ENCODE assay signal across 9 cellular contexts in the genomic region with DNA sequence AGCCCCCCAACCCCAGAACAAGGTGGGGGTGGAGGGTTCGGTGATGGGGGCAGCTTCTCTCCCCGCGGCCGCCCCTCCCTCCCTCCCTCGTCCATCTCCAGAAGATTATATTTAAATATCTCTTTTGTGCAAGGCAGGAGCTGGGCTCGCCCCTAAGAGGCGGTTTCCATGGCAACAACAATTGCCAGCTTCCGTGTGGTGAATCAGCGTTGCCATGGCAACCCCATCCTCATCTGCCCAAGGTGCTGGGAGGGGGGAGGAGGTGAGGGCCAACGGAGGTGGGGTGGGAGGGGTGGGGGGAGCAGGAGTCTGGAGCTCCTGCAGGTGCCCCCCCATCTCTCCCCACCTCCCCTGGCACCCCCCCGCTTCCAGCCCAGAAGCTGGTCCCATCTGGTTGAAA. TPM values are rescaled to one million over a fixed set of nuclear protein-coding genes. Genes with fewer than 3 reads are reported as not detected.
DNase-seq lines count a peak whose midpoint lies in the region; ATAC-seq, FAIRE-seq and TF ChIP-seq lines count a peak whose summit lies in the region.
"Had no signal": no experiment of that assay in that cellular context is flagged by ENCODE, and none has a peak within 500 bp of the region (broad histone marks: within the 10 kb centered on the region; RNA-seq: fewer than 3 reads in every experiment).

No MANE protein-coding gene starts in this region.

- H3K4me1 ChIP-seq in aorta (ENCODE audit: control insufficient read depth in 1 of 2, insufficient read depth in 2 of 2, low read length in 2 of 2) = no peaks in the 10 kb centered on the region
- H3K4me1 ChIP-seq in small intestine (ENCODE audit: control insufficient read depth in 2 of 2, insufficient read depth in 1 of 2, low read depth in 1 of 2, low read length in 1 of 2) = no peaks in the 10 kb centered on the region
- H3K4me1 ChIP-seq: pancreas had no signal

- 16 to 19% methylated on average over 10 to 11 of the region's 11 CpGs for WGBS in aorta, 2 donors
- WGBS in small intestine, 3 donors = 15 to 26% (median 19%) methylated on average over 6 to 11 of the region's 11 CpGs
- 13 to 19% methylated on average over 11 of the region's 11 CpGs for WGBS in lower leg skin, 2 donors

- H3K36me3 Mint-ChIP-seq in glutamatergic neuron (ENCODE audit: unreplicated experiment) = peaks cover 10% of the 10 kb centered on the region

- H3K36me3 ChIP-seq in aorta (ENCODE audit: control insufficient read depth in 1 of 2, insufficient read depth in 2 of 2, low read length in 1 of 2) = no peaks in the 10 kb centered on the region
- H3K36me3 ChIP-seq in small intestine (ENCODE audit: control insufficient read depth in 2 of 2, insufficient read depth in 2 of 2, low read length in 2 of 2) = no peaks in the 10 kb centered on the region
- H3K36me3 ChIP-seq: pancreas had no signal

- no peak for ATAC-seq in aorta (ENCODE audit: low FRiP score)
- ATAC-seq: pancreas had no signal

- intact Hi-C loops in aorta (cut with DNase I) = no loop called here
- intact Hi-C loops in lower leg skin (cut with DNase I; ENCODE audit: low total_unique reads) = no loop called here

- H3K27me3 ChIP-seq in aorta (ENCODE audit: control insufficient read depth in 1 of 2, insufficient read depth in 2 of 2, low read length in 1 of 2) (no peaks in the 10 kb centered on the region), small intestine (ENCODE audit: control insufficient read depth in 2 of 2, insufficient read depth in 2 of 2, low read length in 2 of 2) (peaks cover 0 to 31% of the 10 kb centered on the region in 2 donors)

- H3K4me3 Mint-ChIP-seq in glutamatergic neuron (ENCODE audit: unreplicated experiment) = no peak overlapping the region

- H3K27ac Mint-ChIP-seq in glutamatergic neuron (ENCODE audit: unreplicated experiment) = no peak overlapping the region

- TF ChIP-seq CTCF in glutamatergic neuron (IDR thresholded peaks at IDR 0.05; ENCODE audit: partially characterized antibody, unreplicated experiment) (no peak), lower leg skin (IDR thresholded peaks at IDR 0.05) (no peak)

- peaks cover 17% of the 10 kb centered on the region for H3K27me3 Mint-ChIP-seq in glutamatergic neuron (ENCODE audit: unreplicated experiment)

- TF ChIP-seq POLR2A in lower leg skin (IDR thresholded peaks at IDR 0.05) = no peak

- H3K4me3 ChIP-seq in aorta (ENCODE audit: low read length in 2 of 2) = no peak overlapping the region
- H3K4me3 ChIP-seq in small intestine (ENCODE audit: low read depth in 1 of 2, low read length in 2 of 2) = no peak overlapping the region
- no peak overlapping the region for H3K4me3 ChIP-seq in lower leg skin (ENCODE audit: low read depth, poor library complexity, severe bottlenecking)
- H3K4me3 ChIP-seq: pancreas had no signal

- DNase-seq in DMS 273 (lab: John Stamatoyannopoulos, UW; ENCODE audit: unreplicated experiment) (peak; percentile 95), NCI-H1092 (lab: John Stamatoyannopoulos, UW) (peak; percentile 65), glutamatergic neuron (peak; percentile 77), urothelium cell line (ENCODE audit: low spot score) (peak; percentile 70), aorta (no peak), small intestine (no peak), lower leg skin (ENCODE audit: low spot score in 2 of 2) (no peak)
- peak; percentile 36 to 47 for DNase-seq in activated CD4-positive, alpha-beta T cell treated with anti-CD3 and anti-CD28 coated beads, Interleukin-2, amount 50 U/mL, for 48 hours

- peaks cover 8% of the 10 kb centered on the region for H3K4me1 Mint-ChIP-seq in glutamatergic neuron (ENCODE audit: low read depth, unreplicated experiment)

- peaks cover 14% of the 10 kb centered on the region for H3K9me3 Mint-ChIP-seq in glutamatergic neuron (ENCODE audit: unreplicated experiment)

- H3K27ac ChIP-seq in aorta (ENCODE audit: low read depth in 1 of 2, low read length in 2 of 2) = no peak overlapping the region
- H3K27ac ChIP-seq in small intestine (ENCODE audit: low read depth in 1 of 2, low read length in 1 of 2) = no peak overlapping the region
- H3K27ac ChIP-seq: pancreas had no signal

- H3K9me3 ChIP-seq in aorta (ENCODE audit: control insufficient read depth, low read length) (peaks cover 4% of the 10 kb centered on the region), small intestine (ENCODE audit: control insufficient read depth, low read depth) (no peaks in the 10 kb centered on the region)
- H3K9me3 ChIP-seq: pancreas had no signal

- FAIRE-seq in urothelium cell line (lab: Jason Lieb, UNC) = no peak
- FAIRE-seq in small intestine (lab: Jason Lieb, UNC) = no peak
- FAIRE-seq: pancreas had no signal

RNA-seq across cellular contexts. Expression of gene CELF5, which starts 46.4 kb away (rescaled TPM):
- total RNA-seq in glutamatergic neuron (ENCODE audit: unreplicated experiment) = 12.5 TPM
- not detected for total RNA-seq in aorta
- under 1 TPM in 1 of 2 donors, not detected in 1; 0.08 TPM for polyA plus RNA-seq in aorta
- under 1 TPM in 2 of 3 donors, not detected in 1; 0.54 to 0.70 TPM for polyA plus RNA-seq in small intestine
- under 1 TPM in 2 of 4 donors, not detected in 2; 0.20 to 0.39 TPM for total RNA-seq in lower leg skin

Comparison
In these comparisons a context has a peak if more than half of its experiments do, and no peak if none do; other contexts are left out.
1. DNase-seq: peak in DMS 273 (single experiment), NCI-H1092 (single experiment), activated CD4-positive, alpha-beta T cell treated with anti-CD3 and anti-CD28 coated beads, Interleukin-2, amount 50 U/mL, for 48 hours (2 of 2), glutamatergic neuron (single experiment) and urothelium cell line (single experiment); none in aorta (0 of 2), small intestine (single experiment) and lower leg skin (0 of 2).